In genomic region chr3:31252216-31253185, GRCh38 we compare ENCODE assay signal across 15 cellular contexts.
DNase-seq lines count a peak whose midpoint lies in the region; ATAC-seq, FAIRE-seq and TF ChIP-seq lines count a peak whose summit lies in the region.
"Had no signal": no experiment of that assay in that cellular context is flagged by ENCODE, and none has a peak within 500 bp of the region (broad histone marks: within the 10 kb centered on the region; RNA-seq: fewer than 3 reads in every experiment).

No MANE protein-coding gene starts in this region.

- intact Hi-C loops in activated CD4-positive, alpha-beta T cell treated with anti-CD3 and anti-CD28 coated beads, Interleukin-2, amount 10 ng/mL, durations not matched to agents 24 days and 14 days (cut with micrococcal nuclease): loop anchor here (1.0 to 10.0 kb wide), 10 partner anchors 10 to 908 kb away; partner anchors contain the start of gene STT3B

- peak; percentile 61 for DNase-seq in activated CD4-positive, alpha-beta T cell treated with anti-CD3 and anti-CD28 coated beads, Interleukin-2, amount 10 ng/mL, durations not matched to agents 24 days and 14 days
- DNase-seq in activated CD4-positive, alpha-beta T cell treated with anti-CD3 and anti-CD28 coated beads, Interleukin-2, amount 50 U/mL, for 4 hours: no peak
- DNase-seq in activated naive CD8-positive, alpha-beta T cell treated with anti-CD3 and anti-CD28 coated beads for 36 hours: no peak
- DNase-seq in A172 (ENCODE audit: low spot score) (no peak), erythroblast (lab: John Stamatoyannopoulos, UW) (no peak), urothelium cell line (ENCODE audit: low spot score) (no peak)
- DNase-seq: effector CD4-positive, alpha-beta T cell; hypothalamus; NCI-H1930; NCI-H510A; Right ventricle myocardium superior; upper lobe of left lung had no signal

- H3K36me3 Mint-ChIP-seq in activated CD4-positive, alpha-beta T cell treated with anti-CD3 and anti-CD28 coated beads, Interleukin-2, amount 10 ng/mL, durations not matched to agents 24 days and 14 days (ENCODE audit: low read depth): peaks cover 20% of the 10 kb centered on the region
- H3K36me3 Mint-ChIP-seq in activated naive CD8-positive, alpha-beta T cell treated with anti-CD3 and anti-CD28 coated beads for 36 hours: peaks cover 4% of the 10 kb centered on the region

- no peak for FAIRE-seq in urothelium cell line (lab: Jason Lieb, UNC)
- FAIRE-seq: bronchial epithelial cell had no signal

- peaks cover 61% of the 10 kb centered on the region for H3K4me1 Mint-ChIP-seq in activated CD4-positive, alpha-beta T cell treated with anti-CD3 and anti-CD28 coated beads, Interleukin-2, amount 10 ng/mL, durations not matched to agents 24 days and 14 days
- H3K4me1 Mint-ChIP-seq in activated naive CD8-positive, alpha-beta T cell treated with anti-CD3 and anti-CD28 coated beads for 36 hours: peaks cover 57% of the 10 kb centered on the region

- ATAC-seq in GM19351 (IDR thresholded peaks at IDR 0.05; ENCODE audit: unreplicated experiment) (peak; percentile 39), HG02973 (IDR thresholded peaks at IDR 0.05; ENCODE audit: unreplicated experiment) (peak; percentile 34)

- H3K27ac Mint-ChIP-seq in activated CD4-positive, alpha-beta T cell treated with anti-CD3 and anti-CD28 coated beads, Interleukin-2, amount 10 ng/mL, durations not matched to agents 24 days and 14 days: peak overlapping the region; percentile 69
- peak overlapping the region; percentile 84 for H3K27ac Mint-ChIP-seq in activated naive CD8-positive, alpha-beta T cell treated with anti-CD3 and anti-CD28 coated beads for 36 hours

- H3K4me3 Mint-ChIP-seq in activated CD4-positive, alpha-beta T cell treated with anti-CD3 and anti-CD28 coated beads, Interleukin-2, amount 10 ng/mL, durations not matched to agents 24 days and 14 days: peak overlapping the region; percentile 13
- no peak overlapping the region for H3K4me3 Mint-ChIP-seq in activated naive CD8-positive, alpha-beta T cell treated with anti-CD3 and anti-CD28 coated beads for 36 hours

- H3K27me3 Mint-ChIP-seq in activated CD4-positive, alpha-beta T cell treated with anti-CD3 and anti-CD28 coated beads, Interleukin-2, amount 10 ng/mL, durations not matched to agents 24 days and 14 days: no peaks in the 10 kb centered on the region
- no peaks in the 10 kb centered on the region for H3K27me3 Mint-ChIP-seq in activated naive CD8-positive, alpha-beta T cell treated with anti-CD3 and anti-CD28 coated beads for 36 hours

- TF ChIP-seq POLR2A in erythroblast (IDR thresholded peaks at IDR 0.05; ENCODE audit: low read length): no peak

- peaks cover 22% of the 10 kb centered on the region for H3K9me3 Mint-ChIP-seq in activated CD4-positive, alpha-beta T cell treated with anti-CD3 and anti-CD28 coated beads, Interleukin-2, amount 10 ng/mL, durations not matched to agents 24 days and 14 days
- H3K9me3 Mint-ChIP-seq in activated naive CD8-positive, alpha-beta T cell treated with anti-CD3 and anti-CD28 coated beads for 36 hours: peaks cover 10% of the 10 kb centered on the region
